ENCODE assay signal across 8 cellular contexts in genomic region chr19:15251010-15251748, GRCh38. TPM values are rescaled to one million over a fixed set of nuclear protein-coding genes. Genes with fewer than 3 reads are reported as not detected.
A peak's percentile ranks its signal among the peaks of the same experiment; 100 is the strongest.
DNase-seq lines count a peak whose midpoint lies in the region; ATAC-seq and TF ChIP-seq lines count a peak whose summit lies in the region.

No MANE protein-coding gene starts in this region.

- peaks cover 33% of the 10 kb centered on the region for H3F3A ChIP-seq in SK-N-SH (replicated peaks; ENCODE audit: insufficient read depth)

- peak; percentile 20 for DNase-seq in AG04450 (ENCODE audit: low read depth, low spot score)
- DNase-seq in SK-N-SH: no peak
- peak; percentile 74 for DNase-seq in fibroblast of the aortic adventitia (ENCODE audit: low read depth)
- no peak for DNase-seq in left lobe of liver (ENCODE audit: low spot score)
- no peak for DNase-seq in effector CD4-positive, alpha-beta T cell
- no peak for DNase-seq in NCI-H1694 treated with DMSO at 0.1 percent for 48 hours (lab: John Stamatoyannopoulos, UW)

- H3K9me3 ChIP-seq in AG04450 (ENCODE audit: control insufficient read depth, insufficient read depth, low read length) (no peaks in the 10 kb centered on the region), SK-N-SH (no peaks in the 10 kb centered on the region), parathyroid adenoma (ENCODE audit: control insufficient read depth, low read length) (no peaks in the 10 kb centered on the region)

- CTCF ChIA-PET in AG04450 (lab: Charles Lee): interaction anchor here (0.7 to 2.4 kb wide), 23 partner anchors 11 to 170 kb away, joined by 3 to 14 read pairs (median 3); partner anchors contain the start of genes AKAP8 and AKAP8L
- CTCF ChIA-PET in SK-N-SH (lab: Yijun Ruan, JAX): interaction anchor here (0.7 to 7.2 kb wide), 17 partner anchors 9 to 159 kb away, joined by 3 to 39 read pairs (median 3); no protein-coding TSS in a partner anchor

- H3K79me2 ChIP-seq in SK-N-SH (ENCODE audit: insufficient read depth) (peaks cover 82% of the 10 kb centered on the region), parathyroid adenoma (peaks cover 48% of the 10 kb centered on the region)

- H4K20me1 ChIP-seq in SK-N-SH (ENCODE audit: insufficient read depth): peaks cover 78% of the 10 kb centered on the region

- peak overlapping the region; percentile 69; the same call in 1 of the 2 replicates for H3K9ac ChIP-seq in SK-N-SH
- H3K9ac ChIP-seq in parathyroid adenoma: no peak overlapping the region

- H3K4me2 ChIP-seq in SK-N-SH (peak overlapping the region; percentile 76), parathyroid adenoma (ENCODE audit: low read length) (peak overlapping the region; percentile 26)

- H3K9me2 ChIP-seq in SK-N-SH: no peaks in the 10 kb centered on the region

- POLR2A ChIA-PET in AG04450 (lab: Yijun Ruan, JAX): interaction anchor here (0.6 to 2.9 kb wide), 8 partner anchors 13 to 127 kb away, joined by 3 to 15 read pairs (median 6); partner anchors contain the start of gene AKAP8
- POLR2A ChIA-PET in SK-N-SH (lab: Yijun Ruan, JAX): interaction anchor here (1.1 to 1.5 kb wide), 2 partner anchors 15 to 128 kb away, joined by 4 to 7 read pairs; partner anchors contain the start of gene AKAP8

- peak overlapping the region; percentile 34; the same call in 1 of the 2 replicates for H3K4me3 ChIP-seq in AG04450 (ENCODE audit: low read depth, low read length)
- H3K4me3 ChIP-seq in SK-N-SH (ENCODE audit: low read depth in 2 of 2, low read length in 1 of 2): 0 out of 4 replicates have a peak overlapping the region, but pooled peaks of 1 of the 2 experiments have one; percentile 4
- H3K4me3 ChIP-seq in fibroblast of the aortic adventitia (ENCODE audit: low read depth, low read length): peak overlapping the region; percentile 40
- no peak overlapping the region for H3K4me3 ChIP-seq in parathyroid adenoma (ENCODE audit: low read depth, low read length)

- ATAC-seq in left lobe of liver (no peak), GM21515 (IDR thresholded peaks at IDR 0.05; ENCODE audit: unreplicated experiment) (no peak)

- peaks cover 17 to 47% of the 10 kb centered on the region in 2 experiments for H3K4me1 ChIP-seq in SK-N-SH (ENCODE audit: control insufficient read depth in 1 of 2, insufficient read depth in 2 of 2, low read depth in 1 of 2, low read length in 1 of 2)
- peaks cover 52% of the 10 kb centered on the region for H3K4me1 ChIP-seq in parathyroid adenoma

- H3K27me3 ChIP-seq in AG04450 (ENCODE audit: control insufficient read depth, insufficient read depth, low read length) (no peaks in the 10 kb centered on the region), SK-N-SH (ENCODE audit: insufficient read depth) (no peaks in the 10 kb centered on the region), parathyroid adenoma (ENCODE audit: control insufficient read depth, insufficient read depth, low read length) (no peaks in the 10 kb centered on the region)

- TF ChIP-seq RAD21 in SK-N-SH (IDR thresholded peaks at IDR 0.05; ENCODE audit: low read length): no peak

- H3K27ac ChIP-seq in AG04450 (ENCODE audit: low read depth, low read length) (peak overlapping the region; percentile 100), SK-N-SH (ENCODE audit: low read depth in 2 of 2, low read length in 1 of 2) (peak overlapping the region; percentile 43 to 97), parathyroid adenoma (peak overlapping the region; percentile 65)

- no peak for TF ChIP-seq EP300 in SK-N-SH (IDR thresholded peaks at IDR 0.05; ENCODE audit: borderline replicate concordance in 1 of 2, low read depth in 1 of 2, low read length in 1 of 2)

- TF ChIP-seq CTCF in AG04450 (IDR thresholded peaks at IDR 0.05; ENCODE audit: low read depth, low read length) (no peak), SK-N-SH (IDR thresholded peaks at IDR 0.05) (no peak), fibroblast of the aortic adventitia (IDR thresholded peaks at IDR 0.05; ENCODE audit: insufficient read depth, low read length) (no peak), parathyroid adenoma (IDR thresholded peaks at IDR 0.05) (no peak)

- 63% methylated on average over 14 of the region's 24 CpGs for WGBS in SK-N-SH (ENCODE audit: low lambda C conversion rate)

- H2AFZ ChIP-seq in SK-N-SH (ENCODE audit: low read depth) (no peak overlapping the region), parathyroid adenoma (no peak overlapping the region)

- H3K36me3 ChIP-seq in SK-N-SH (replicated peaks in 1 of 2; ENCODE audit: control insufficient read depth in 1 of 2, insufficient read depth in 2 of 2, low read length in 1 of 2): peaks cover 23 to 70% of the 10 kb centered on the region in 2 experiments
- no peaks in the 10 kb centered on the region for H3K36me3 ChIP-seq in parathyroid adenoma (ENCODE audit: control insufficient read depth, insufficient read depth, low read length)

TF ChIP-seq in SK-N-SH, 30 proteins besides CTCF, POLR2A, EP300 and RAD21:
- peak; percentile 32; the same call in 1 of the 2 replicates for TF ChIP-seq FOSL2 (IDR thresholded peaks at IDR 0.05; ENCODE audit: borderline replicate concordance, low read depth)
- no peak for TF ChIP-seq TEAD4 (IDR thresholded peaks at IDR 0.05; ENCODE audit: borderline replicate concordance, insufficient read depth)

RNA-seq across cellular contexts. Expression of gene EPHX3, which starts 18.9 kb away (rescaled TPM):
- polyA plus RNA-seq in AG04450 (2011; rRNA removed): not detected in 2 replicates
- 0.13 and 0.55 TPM in 2 replicates for polyA minus RNA-seq in AG04450 (2011; rRNA and poly(A)+ RNA removed)
- 0.15 and 0.28 TPM in 2 replicates for polyA plus RNA-seq in SK-N-SH (2012; rRNA removed)
- polyA plus RNA-seq in SK-N-SH (2012; cell fraction: cytosol; rRNA removed): 0.03 and 0.04 TPM in 2 replicates
- 0.65 and 1.2 TPM in 2 replicates for polyA plus RNA-seq in SK-N-SH (2012; cell fraction: nucleus; rRNA removed)
- 0.09 TPM in 1 of 2 replicates, not detected in the other for total RNA-seq in fibroblast of the aortic adventitia (ENCODE audit: low replicate concordance)
- total RNA-seq in left lobe of liver: 0.15 TPM

RNA-seq across cellular contexts. Expression of gene NOTCH3, which starts 50.4 kb away (rescaled TPM):
- polyA plus RNA-seq in AG04450 (2011; rRNA removed): 8.8 and 10.5 TPM in 2 replicates
- 30.6 and 39.4 TPM in 2 replicates for polyA minus RNA-seq in AG04450 (2011; rRNA and poly(A)+ RNA removed)
- polyA plus RNA-seq in SK-N-SH (2012; rRNA removed): 4.5 and 7.0 TPM in 2 replicates
- 2.8 and 5.1 TPM in 2 replicates for polyA plus RNA-seq in SK-N-SH (2012; cell fraction: cytosol; rRNA removed)
- 9.9 and 11.8 TPM in 2 replicates for polyA plus RNA-seq in SK-N-SH (2012; cell fraction: nucleus; rRNA removed)
- total RNA-seq in fibroblast of the aortic adventitia (ENCODE audit: low replicate concordance): 39.4 and 44.4 TPM in 2 replicates
- total RNA-seq in left lobe of liver: 4.6 TPM

Comparison
In these comparisons a context has a peak if more than half of its experiments do, and no peak if none do; other contexts are left out.
1. DNase-seq: peak in AG04450 (single experiment) and fibroblast of the aortic adventitia (single experiment); none in SK-N-SH (single experiment), left lobe of liver (single experiment), effector CD4-positive, alpha-beta T cell (single experiment) and NCI-H1694 treated with DMSO at 0.1 percent for 48 hours (single experiment).
2. Peak in every context shown above with its lines, with median percentiles within 50 percentile points of each other: H3K27ac ChIP-seq.